In the genomic region with DNA sequence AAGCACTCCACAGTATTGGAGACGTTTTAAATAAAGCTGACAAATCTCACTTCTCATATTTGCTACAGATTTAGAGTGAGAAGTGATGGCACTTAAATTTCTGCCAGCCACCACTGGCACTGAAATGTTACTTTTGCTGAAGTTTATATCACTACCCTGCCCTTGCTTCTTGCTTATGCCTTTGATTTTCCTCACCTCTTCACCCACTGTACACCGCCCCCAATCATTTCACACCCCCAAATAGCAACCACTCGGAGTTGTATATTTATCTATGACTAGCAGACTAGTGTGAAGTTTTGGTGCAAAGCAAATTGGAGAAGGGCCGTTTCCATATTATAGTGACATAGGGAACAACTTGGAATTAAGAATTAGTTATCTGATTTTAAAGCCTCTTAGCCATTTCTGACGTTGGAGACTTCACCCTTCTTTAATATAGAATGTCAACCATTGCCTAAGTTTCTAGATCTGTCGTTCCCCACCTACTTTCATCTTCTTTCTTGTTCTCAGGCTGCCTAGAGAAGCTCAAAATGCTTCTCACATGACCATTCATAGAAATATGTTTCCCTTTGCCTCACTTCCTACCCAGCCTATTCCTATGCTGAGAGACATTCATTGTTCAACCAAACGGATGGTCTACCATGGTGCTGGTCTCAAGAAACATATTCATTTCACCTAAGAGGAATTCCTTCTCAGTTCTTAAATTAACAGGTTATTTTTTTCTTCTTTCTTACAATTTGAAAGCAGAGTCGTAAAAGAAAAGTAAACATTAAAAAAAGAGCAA, we compare ENCODE assay signal across 20 cellular contexts. TPM values are rescaled to one million over a fixed set of nuclear protein-coding genes. Genes with fewer than 3 reads are reported as not detected.
DNase-seq lines count a peak whose midpoint lies in the region; ATAC-seq and TF ChIP-seq lines count a peak whose summit lies in the region.
"Had no signal": no experiment of that assay in that cellular context is flagged by ENCODE, and none has a peak within 500 bp of the region (broad histone marks: within the 10 kb centered on the region; RNA-seq: fewer than 3 reads in every experiment).

No MANE protein-coding gene starts in this region.

- WGBS in right cardiac atrium: 51% methylated on average over 8 of the region's 8 CpGs

- H3K27me3 ChIP-seq in right cardiac atrium (ENCODE audit: control insufficient read depth, insufficient read depth) (no peaks in the 10 kb centered on the region), right atrium auricular region (no peaks in the 10 kb centered on the region), RWPE2 (ENCODE audit: insufficient read depth, poor library complexity, severe bottlenecking) (no peaks in the 10 kb centered on the region), HAP-1 (ENCODE audit: low read depth) (no peaks in the 10 kb centered on the region)

- H3K27ac ChIP-seq in right cardiac atrium (ENCODE audit: low read length): no peak overlapping the region
- peak overlapping the region in 1 of 2 donors; percentile 64 for H3K27ac ChIP-seq in right atrium auricular region
- peak overlapping the region; percentile 92 for H3K27ac ChIP-seq in RWPE2 (ENCODE audit: poor library complexity, severe bottlenecking)
- H3K27ac ChIP-seq: SK-N-MC had no signal

- in situ Hi-C loops in HAP-1 (cut with MboI; ENCODE audit: low sequenced_read_pairs): no loop called here

- H3K36me3 ChIP-seq in right atrium auricular region (no peaks in the 10 kb centered on the region), RWPE2 (ENCODE audit: low read depth) (no peaks in the 10 kb centered on the region), mucosa of descending colon (ENCODE audit: low read depth) (no peaks in the 10 kb centered on the region), HAP-1 (replicated peaks) (no peaks in the 10 kb centered on the region)

- no peak overlapping the region for H3K4me3 Mint-ChIP-seq in stimulated activated naive CD8-positive, alpha-beta T cell treated with anti-CD3 and anti-CD28 coated beads, Interleukin-15, amount 100 ng/mL, for 72 hours
- H3K4me3 Mint-ChIP-seq: CD4-positive, CD25-positive, alpha-beta regulatory T cell; H9 had no signal

- H3K27me3 Mint-ChIP-seq in stimulated activated naive CD8-positive, alpha-beta T cell treated with anti-CD3 and anti-CD28 coated beads, Interleukin-15, amount 100 ng/mL, for 72 hours: peaks cover 16% of the 10 kb centered on the region
- H3K27me3 Mint-ChIP-seq: CD4-positive, CD25-positive, alpha-beta regulatory T cell had no signal

- H3K4me1 ChIP-seq in right cardiac atrium (ENCODE audit: control insufficient read depth, insufficient read depth, low read length) (no peaks in the 10 kb centered on the region), right atrium auricular region (peaks cover 0 to 10% of the 10 kb centered on the region in 2 donors), RWPE2 (ENCODE audit: insufficient read depth, poor library complexity, severe bottlenecking) (peaks cover 43% of the 10 kb centered on the region), mucosa of descending colon (ENCODE audit: low read depth) (peaks cover 4% of the 10 kb centered on the region), HAP-1 (no peaks in the 10 kb centered on the region)

- no peak overlapping the region for H3K4me3 ChIP-seq in right cardiac atrium (ENCODE audit: low read length)
- no peak overlapping the region for H3K4me3 ChIP-seq in right atrium auricular region
- H3K4me3 ChIP-seq in RWPE2 (ENCODE audit: severe bottlenecking): no peak overlapping the region
- no peak overlapping the region for H3K4me3 ChIP-seq in mucosa of descending colon
- H3K4me3 ChIP-seq in HAP-1: no peak overlapping the region
- H3K4me3 ChIP-seq: SK-N-MC had no signal

- H3K4me1 Mint-ChIP-seq in stimulated activated naive CD8-positive, alpha-beta T cell treated with anti-CD3 and anti-CD28 coated beads, Interleukin-15, amount 100 ng/mL, for 72 hours: no peaks in the 10 kb centered on the region
- H3K4me1 Mint-ChIP-seq: CD4-positive, CD25-positive, alpha-beta regulatory T cell had no signal

- no peak overlapping the region for H3K27ac Mint-ChIP-seq in stimulated activated naive CD8-positive, alpha-beta T cell treated with anti-CD3 and anti-CD28 coated beads, Interleukin-15, amount 100 ng/mL, for 72 hours
- H3K27ac Mint-ChIP-seq: CD4-positive, CD25-positive, alpha-beta regulatory T cell; H9 had no signal

- intact Hi-C loops in right cardiac atrium (cut with DNase I): no loop called here
- intact Hi-C loops in mucosa of descending colon (cut with DNase I, micrococcal nuclease): no loop called here

- no peaks in the 10 kb centered on the region for H3K9me3 Mint-ChIP-seq in stimulated activated naive CD8-positive, alpha-beta T cell treated with anti-CD3 and anti-CD28 coated beads, Interleukin-15, amount 100 ng/mL, for 72 hours
- H3K9me3 Mint-ChIP-seq: H9 had no signal

- DNase-seq in right cardiac atrium (no peak), right atrium auricular region (ENCODE audit: low spot score) (no peak), RWPE2 (ENCODE audit: low spot score) (no peak), mucosa of descending colon (no peak), HAP-1 (ENCODE audit: low spot score in 2 of 2) (no peak), AG08396 (ENCODE audit: low spot score) (no peak)
- DNase-seq in stimulated activated naive CD8-positive, alpha-beta T cell treated with anti-CD3 and anti-CD28 coated beads, Interleukin-15, amount 100 ng/mL, for 72 hours: no peak
- DNase-seq: CD4-positive, CD25-positive, alpha-beta regulatory T cell; DMS79 treated with DMSO at 0.1 percent for 48 hours; H9; MM.1S; NCI-H1048; NCI-H1436; NCI-H187 treated with DMSO at 0.1 percent for 48 hours; NCI-H2107; NCI-H446 treated with DMSO at 0.1 percent for 48 hours; NCI-H526 treated with DMSO at 0.1 percent for 48 hours; SHP77; SW 1271 had no signal

- H3K9me3 ChIP-seq in right cardiac atrium (ENCODE audit: control insufficient read depth, low read length) (no peaks in the 10 kb centered on the region), right atrium auricular region (no peaks in the 10 kb centered on the region), RWPE2 (ENCODE audit: severe bottlenecking) (no peaks in the 10 kb centered on the region), mucosa of descending colon (no peaks in the 10 kb centered on the region), HAP-1 (no peaks in the 10 kb centered on the region)

- no peak for TF ChIP-seq CTCF in right atrium auricular region (IDR thresholded peaks at IDR 0.05)
- no peak for TF ChIP-seq CTCF in RWPE2 (IDR thresholded peaks at IDR 0.05; ENCODE audit: poor library complexity, severe bottlenecking)
- no peak for TF ChIP-seq CTCF in mucosa of descending colon (IDR thresholded peaks at IDR 0.05)

- ATAC-seq in right cardiac atrium (peak; percentile 76 to 86), RWPE2 (ENCODE audit: low read depth) (no peak), mucosa of descending colon (peak; percentile 60)
- ATAC-seq in stimulated activated naive CD8-positive, alpha-beta T cell treated with anti-CD3 and anti-CD28 coated beads, Interleukin-15, amount 100 ng/mL, for 72 hours: no peak

RNA-seq across cellular contexts. Expression of gene SLC7A11, which starts 20.1 kb away (rescaled TPM):
- total RNA-seq in right cardiac atrium (1 to 10 TPM; 4.1 to 7.3 (median 6.7) TPM), right atrium auricular region (1 to 10 TPM; 1.5 to 5.0 TPM), mucosa of descending colon (1 to 10 TPM in 2 of 3 donors, under 1 TPM in 1; 0.70 to 2.9 (median 1.5) TPM)
- polyA plus RNA-seq in right cardiac atrium: 2.1 TPM

Comparison
In these comparisons a context has a peak if more than half of its experiments do, and no peak if none do; other contexts are left out.
1. ATAC-seq: peak in right cardiac atrium (2 of 2) and mucosa of descending colon (single experiment); none in RWPE2 (single experiment) and stimulated activated naive CD8-positive, alpha-beta T cell treated with anti-CD3 and anti-CD28 coated beads, Interleukin-15, amount 100 ng/mL, for 72 hours (single experiment).